In the genomic region with DNA sequence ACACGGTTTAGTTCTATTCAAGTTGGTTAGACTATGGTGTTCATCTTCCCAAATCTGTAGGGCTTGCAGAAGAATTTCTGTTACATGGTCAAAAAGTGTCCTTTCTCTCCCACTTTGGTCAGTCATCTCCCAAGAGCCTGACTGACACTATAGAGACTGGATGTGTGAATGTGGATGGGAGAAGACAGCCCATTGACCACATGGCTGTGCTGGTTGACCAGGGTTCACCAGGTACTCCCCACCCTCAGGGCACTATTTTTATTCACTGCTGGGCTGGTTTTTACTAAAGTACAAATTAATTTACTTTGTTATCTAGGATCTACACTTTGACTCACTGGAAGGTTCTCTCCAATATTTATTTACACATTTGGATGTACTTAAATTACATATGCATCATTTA, we compare ENCODE assay signal across 27 cellular contexts. TPM values are rescaled to one million over a fixed set of nuclear protein-coding genes. Genes with fewer than 3 reads are reported as not detected.
"Had no signal": no experiment of that assay in that cellular context is flagged by ENCODE, and none has a peak within 500 bp of the region (broad histone marks: within the 10 kb centered on the region; RNA-seq: fewer than 3 reads in every experiment).

No MANE protein-coding gene starts in this region.

- H3K79me2 ChIP-seq: hepatocyte had no signal

- H3K27me3 ChIP-seq: ovary had no signal

- H3K4me3 ChIP-seq: coronary artery, hepatocyte, ovary, right atrium auricular region, stomach, thoracic aorta had no signal

- ATAC-seq: left colon; left ventricle myocardium superior; naive thymus-derived CD4-positive, alpha-beta T cell had no signal

- DNase-seq: effector CD4-positive, alpha-beta T cell; foreskin melanocyte; head of caudate nucleus; left colon; left ventricle myocardium superior; naive thymus-derived CD4-positive, alpha-beta T cell; nephron progenitor cell; nucleus accumbens; ovary; small intestine; stimulated activated CD4-positive, alpha-beta T cell treated with anti-CD3 and anti-CD28 coated beads, Interleukin-12 subunit alpha, Interleukin-12 subunit beta, amount 100 ng/mL, for 4 hours; stimulated activated naive CD4-positive, alpha-beta T cell; stomach; substantia nigra; trophoblast cell had no signal

- H3K36me3 ChIP-seq: ovary, right atrium auricular region, stomach, thoracic aorta had no signal

- H2AFZ ChIP-seq: hepatocyte had no signal

- H3K27ac ChIP-seq: coronary artery, hepatocyte, ovary, right atrium auricular region, stomach, thoracic aorta had no signal

- H3K4me2 ChIP-seq: hepatocyte had no signal

- H3K9me3 ChIP-seq: ovary, right atrium auricular region, stomach, thoracic aorta had no signal

RNA-seq across cellular contexts. Expression of gene ZNF804B, which starts 2.3 kb away (rescaled TPM):
- total RNA-seq: dermis microvascular lymphatic vessel endothelial cell; hepatocyte; kidney epithelial cell; left colon; left ventricle myocardium superior; lung microvascular endothelial cell; mesenteric fat pad; mononuclear cell; naive thymus-derived CD4-positive, alpha-beta T cell; posterior vena cava; thoracic aorta had no signal
- polyA plus RNA-seq: esophagus; hepatocyte; naive thymus-derived CD4-positive, alpha-beta T cell; ovary; stomach; urinary bladder had no signal

RNA-seq across cellular contexts. Expression of gene TEX47, which starts 33.8 kb away (rescaled TPM):
- total RNA-seq: dermis microvascular lymphatic vessel endothelial cell; hepatocyte; kidney epithelial cell; left colon; left ventricle myocardium superior; lung microvascular endothelial cell; mesenteric fat pad; mononuclear cell; naive thymus-derived CD4-positive, alpha-beta T cell; ovary; posterior vena cava; right atrium auricular region; stomach; thoracic aorta; urinary bladder had no signal
- polyA plus RNA-seq: esophagus; hepatocyte; naive thymus-derived CD4-positive, alpha-beta T cell; ovary; small intestine; stomach; urinary bladder had no signal
